In genomic region chr9:136624184-136624951, GRCh38 we compare ENCODE assay signal across 16 cellular contexts. TPM values are rescaled to one million over a fixed set of nuclear protein-coding genes. Genes with fewer than 3 reads are reported as not detected.
DNase-seq lines count a peak whose midpoint lies in the region; ATAC-seq, FAIRE-seq and TF ChIP-seq lines count a peak whose summit lies in the region.
"Had no signal": no experiment of that assay in that cellular context is flagged by ENCODE, and none has a peak within 500 bp of the region (broad histone marks: within the 10 kb centered on the region; RNA-seq: fewer than 3 reads in every experiment).

No MANE protein-coding gene starts in this region.

- DNase-seq in NCI-H2171 treated with DMSO at 0.1 percent for 48 hours (lab: John Stamatoyannopoulos, UW) (peak; percentile 80), NCI-H2196 (lab: John Stamatoyannopoulos, UW; ENCODE audit: unreplicated experiment) (no peak), NCI-H226 (no peak), GM12892 (ENCODE audit: insufficient read length) (no peak)
- DNase-seq: activated CD4-positive, alpha-beta T cell treated with anti-CD3 and anti-CD28 coated beads for 1 hour; activated naive CD8-positive, alpha-beta T cell treated with anti-CD3 and anti-CD28 coated beads, Interleukin-2, amount 10 ng/mL, durations not matched to agents 7 days and 5 days; H9; Karpas-422; stimulated activated naive CD4-positive, alpha-beta T cell; T-helper 1 cell had no signal

- FAIRE-seq in GM12892 (lab: Jason Lieb, UNC), result no peak
- FAIRE-seq: D721Med had no signal

- H3K36me3 ChIP-seq in BLaER1, result no peaks in the 10 kb centered on the region
- H3K36me3 ChIP-seq in neutrophil, result no peaks in the 10 kb centered on the region
- H3K36me3 ChIP-seq: left lung had no signal

- ATAC-seq in esophagus mucosa, result peak; percentile 40
- ATAC-seq in HG03159 (IDR thresholded peaks at IDR 0.05; ENCODE audit: unreplicated experiment), result no peak

- TF ChIP-seq POLR2A in GM12892 (IDR thresholded peaks at IDR 0.05; ENCODE audit: low read depth, low read length), result no peak

- H3K4me3 ChIP-seq in BLaER1 (peak overlapping the region; percentile 3; the same call in 1 of the 2 replicates), neutrophil (ENCODE audit: low read depth in 1 of 2, low read length in 1 of 2) (no peak overlapping the region)
- H3K4me3 ChIP-seq: left lung had no signal

- H3K4me1 ChIP-seq in BLaER1 (peaks cover 99% of the 10 kb centered on the region), neutrophil (ENCODE audit: control insufficient read depth in 1 of 2, insufficient read depth in 1 of 2, low read depth in 1 of 2, low read length in 1 of 2) (peaks cover 62 to 87% of the 10 kb centered on the region in 2 experiments)

- H3K27ac ChIP-seq in BLaER1, result peak overlapping the region; percentile 79
- peak overlapping the region; percentile 61 for H3K27ac ChIP-seq in neutrophil
- H3K27ac ChIP-seq: left lung had no signal

- peaks cover 13% of the 10 kb centered on the region; the same call in 1 of the 2 replicates for H4K20me1 ChIP-seq in BLaER1

- no peak for TF ChIP-seq CTCF in neutrophil (IDR thresholded peaks at IDR 0.05)

- H3K9me3 ChIP-seq in BLaER1 (no peaks in the 10 kb centered on the region), neutrophil (no peaks in the 10 kb centered on the region)
- H3K9me3 ChIP-seq: left lung had no signal

- H3K4me2 ChIP-seq in BLaER1, result peak overlapping the region; percentile 91

- H3K9ac ChIP-seq in BLaER1, result peak overlapping the region; percentile 67; the same call in 1 of the 2 replicates

- H3K27me3 ChIP-seq in BLaER1 (peaks cover 12% of the 10 kb centered on the region; the same call in 1 of the 2 replicates), neutrophil (peaks cover 26% of the 10 kb centered on the region)

RNA-seq across cellular contexts. Expression of gene EGFL7, which starts 38.3 kb away (rescaled TPM):
- 13.0 TPM for total RNA-seq in esophagus mucosa
- not detected for polyA plus RNA-seq in GM12892 (2012; ENCODE audit: missing spikeins)
